Comparison of ENCODE assay signal across 16 cellular contexts in genomic region chr14:63178912-63179311, GRCh38. TPM values are rescaled to one million over a fixed set of nuclear protein-coding genes. Genes with fewer than 3 reads are reported as not detected.
DNase-seq lines count a peak whose midpoint lies in the region; ATAC-seq and TF ChIP-seq lines count a peak whose summit lies in the region.
"Had no signal": no experiment of that assay in that cellular context is flagged by ENCODE, and none has a peak within 500 bp of the region (broad histone marks: within the 10 kb centered on the region; RNA-seq: fewer than 3 reads in every experiment).

No MANE protein-coding gene starts in this region.

- DNase-seq in Daoy (ENCODE audit: low read depth): peak; percentile 81
- DNase-seq in adipocyte (ENCODE audit: low read depth): peak; percentile 29
- DNase-seq in fibroblast of lung (ENCODE audit: low read depth in 2 of 2): peak in 1 of 2 donors; percentile 99
- peak; percentile 21 for DNase-seq in renal cortical epithelial cell (ENCODE audit: low read depth)
- DNase-seq in NCI-H526 (lab: John Stamatoyannopoulos, UW): no peak
- no peak for DNase-seq in HuH-7.5 (ENCODE audit: low spot score)
- no peak for DNase-seq in activated CD4-positive, alpha-beta T cell treated with anti-CD3 and anti-CD28 coated beads, Interleukin-2, amount 10 ng/mL, durations not matched to agents 7 days and 5 days
- DNase-seq: activated effector memory CD4-positive, alpha-beta T cell treated with anti-CD3 and anti-CD28 coated beads, Interleukin-2, amount 50 U/mL, for 16 hours; cerebellar nuclear complex; DMS53; KG1; NCI-H1694; thyroid gland had no signal

- peak overlapping the region; percentile 28 for H2AFZ ChIP-seq in fibroblast of lung (ENCODE audit: low read length)

- H3K27me3 ChIP-seq in adipocyte (replicated peaks; ENCODE audit: control insufficient read depth, insufficient read depth, low read length): no peaks in the 10 kb centered on the region
- H3K27me3 ChIP-seq in fibroblast of lung (ENCODE audit: control insufficient read depth, insufficient read depth, low read length): no peaks in the 10 kb centered on the region
- H3K27me3 ChIP-seq: SJSA1, thyroid gland had no signal

- POLR2A ChIA-PET in activated CD4-positive, alpha-beta T cell treated with anti-CD3 and anti-CD28 coated beads, Interleukin-2, amount 10 ng/mL, durations not matched to agents 7 days and 5 days (lab: Charles Lee): no interaction called here

- H3K79me2 ChIP-seq in fibroblast of lung (ENCODE audit: control insufficient read depth, insufficient read depth, low read length): no peaks in the 10 kb centered on the region

- no peaks in the 10 kb centered on the region for H3K4me1 Mint-ChIP-seq in activated CD4-positive, alpha-beta T cell treated with anti-CD3 and anti-CD28 coated beads, Interleukin-2, amount 10 ng/mL, durations not matched to agents 7 days and 5 days

- H3K9ac ChIP-seq in adipocyte (ENCODE audit: low read length) (no peak overlapping the region), fibroblast of lung (ENCODE audit: insufficient read depth, low read length) (no peak overlapping the region)

- H3K27ac Mint-ChIP-seq in activated CD4-positive, alpha-beta T cell treated with anti-CD3 and anti-CD28 coated beads, Interleukin-2, amount 10 ng/mL, durations not matched to agents 7 days and 5 days: no peak overlapping the region

- H3K27me3 Mint-ChIP-seq in activated CD4-positive, alpha-beta T cell treated with anti-CD3 and anti-CD28 coated beads, Interleukin-2, amount 10 ng/mL, durations not matched to agents 7 days and 5 days: no peaks in the 10 kb centered on the region

- H3K9me3 ChIP-seq in adipocyte (ENCODE audit: control insufficient read depth, low read length): no peaks in the 10 kb centered on the region
- no peaks in the 10 kb centered on the region for H3K9me3 ChIP-seq in fibroblast of lung (ENCODE audit: control insufficient read depth, insufficient read depth, low read depth, low read length)
- H3K9me3 ChIP-seq: SJSA1, thyroid gland had no signal

- H3K9me3 Mint-ChIP-seq in activated CD4-positive, alpha-beta T cell treated with anti-CD3 and anti-CD28 coated beads, Interleukin-2, amount 10 ng/mL, durations not matched to agents 7 days and 5 days: no peaks in the 10 kb centered on the region

- H3K4me3 ChIP-seq in adipocyte (ENCODE audit: low read length) (no peak overlapping the region), fibroblast of lung (replicated peaks in 1 of 4; ENCODE audit: control extremely low read depth in 1 of 4, insufficient read depth in 1 of 4, low read depth in 3 of 4, low read length in 4 of 4) (no peak overlapping the region)
- H3K4me3 ChIP-seq: SJSA1, thyroid gland had no signal

- peaks cover 18% of the 10 kb centered on the region for H3K4me1 ChIP-seq in adipocyte (ENCODE audit: control insufficient read depth, insufficient read depth, low read length)
- H3K4me1 ChIP-seq in fibroblast of lung (ENCODE audit: control insufficient read depth, extremely low read depth, insufficient read depth, low read length): no peaks in the 10 kb centered on the region
- H3K4me1 ChIP-seq: SJSA1, thyroid gland had no signal

- no peaks in the 10 kb centered on the region for H3K36me3 Mint-ChIP-seq in activated CD4-positive, alpha-beta T cell treated with anti-CD3 and anti-CD28 coated beads, Interleukin-2, amount 10 ng/mL, durations not matched to agents 7 days and 5 days (ENCODE audit: low read depth)

- H3K27ac ChIP-seq in fibroblast of lung (ENCODE audit: insufficient read depth, low read length): no peak overlapping the region
- H3K27ac ChIP-seq: SJSA1, thyroid gland had no signal

- H3K4me2 ChIP-seq in fibroblast of lung (ENCODE audit: extremely low read depth, insufficient read depth, low read length): no peak overlapping the region

- no peak overlapping the region for H3K4me3 Mint-ChIP-seq in activated CD4-positive, alpha-beta T cell treated with anti-CD3 and anti-CD28 coated beads, Interleukin-2, amount 10 ng/mL, durations not matched to agents 7 days and 5 days

- CTCF ChIA-PET in activated CD4-positive, alpha-beta T cell treated with anti-CD3 and anti-CD28 coated beads, Interleukin-2, amount 10 ng/mL, durations not matched to agents 7 days and 5 days (lab: Charles Lee): no interaction called here

- no peak for TF ChIP-seq CTCF in fibroblast of lung (conservative IDR thresholded peaks at IDR 0.05 in 1 of 2, IDR thresholded peaks at IDR 0.05 in 1 of 2; ENCODE audit: low read depth in 1 of 2, low read length in 2 of 2)

- no peaks in the 10 kb centered on the region for H3K36me3 ChIP-seq in adipocyte (ENCODE audit: control insufficient read depth, insufficient read depth, low read length, severe bottlenecking)
- no peaks in the 10 kb centered on the region for H3K36me3 ChIP-seq in fibroblast of lung (ENCODE audit: control insufficient read depth, insufficient read depth, low read length)
- H3K36me3 ChIP-seq: SJSA1, thyroid gland had no signal

- ATAC-seq in GM21529 (IDR thresholded peaks at IDR 0.05; ENCODE audit: unreplicated experiment): no peak

- H4K20me1 ChIP-seq in fibroblast of lung (ENCODE audit: control insufficient read depth, extremely low read depth, insufficient read depth, low read length): no peaks in the 10 kb centered on the region

RNA-seq across cellular contexts. Expression of gene RHOJ, which starts 25.3 kb away (rescaled TPM):
- total RNA-seq in Daoy (2014; rRNA removed; shearing (Covaris generic)): 6.0 and 9.5 TPM in 2 replicates
- 1.2 and 4.1 TPM in 2 replicates for total RNA-seq in fibroblast of lung
- polyA plus RNA-seq in fibroblast of lung: 10.4 and 27.3 TPM in 2 replicates
- polyA plus RNA-seq in fibroblast of lung (2012): 6.0 and 16.4 TPM in 2 replicates
- polyA minus RNA-seq in fibroblast of lung (ENCODE audit: low replicate concordance): 0.31 and 18.7 TPM in 2 replicates
- total RNA-seq in renal cortical epithelial cell: 0.10 TPM in 1 of 2 replicates, not detected in the other
- not detected for total RNA-seq in activated CD4-positive, alpha-beta T cell treated with anti-CD3 and anti-CD28 coated beads, Interleukin-2, amount 10 ng/mL, durations not matched to agents 7 days and 5 days
- total RNA-seq: activated CD8-positive, alpha-beta memory T cell treated with anti-CD3 and anti-CD28 coated beads for 36 hours had no signal

Comparison
In these comparisons a context has a peak if more than half of its experiments do, and no peak if none do; other contexts are left out.
1. DNase-seq: peak in Daoy (single experiment), adipocyte (single experiment) and renal cortical epithelial cell (single experiment); none in NCI-H526 (0 of 2), HuH-7.5 (single experiment) and activated CD4-positive, alpha-beta T cell treated with anti-CD3 and anti-CD28 coated beads, Interleukin-2, amount 10 ng/mL, durations not matched to agents 7 days and 5 days (single experiment).